ENCODE assay signal across 17 cellular contexts in the genomic region with DNA sequence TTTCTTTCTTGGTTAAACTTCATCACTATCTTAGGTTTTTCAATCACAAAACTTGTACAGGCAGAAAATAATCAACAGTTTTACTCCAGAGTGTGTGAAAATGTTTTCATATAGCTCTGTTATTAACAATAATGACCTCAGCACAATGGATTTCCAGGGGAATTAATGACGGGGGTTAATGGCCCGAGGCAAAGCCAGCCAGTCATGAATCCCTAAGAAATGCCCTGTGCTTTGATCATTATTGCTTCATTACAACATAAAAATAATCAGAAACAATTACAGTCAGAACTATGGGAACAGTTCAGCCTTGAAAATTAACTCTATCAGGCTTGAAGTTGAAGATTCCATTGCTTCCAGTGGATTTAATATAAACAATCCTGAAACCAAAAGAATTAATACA.
DNase-seq lines count a peak whose midpoint lies in the region; FAIRE-seq and TF ChIP-seq lines count a peak whose summit lies in the region.
"Had no signal": no experiment of that assay in that cellular context is flagged by ENCODE, and none has a peak within 500 bp of the region (broad histone marks: within the 10 kb centered on the region; RNA-seq: fewer than 3 reads in every experiment).

No MANE protein-coding gene starts in this region.

- no peaks in the 10 kb centered on the region for H3K27me3 Mint-ChIP-seq in mesothelial cell of epicardium (ENCODE audit: low read depth)
- H3K27me3 Mint-ChIP-seq in chondrocyte (ENCODE audit: low read depth) = no peaks in the 10 kb centered on the region

- H3K4me3 ChIP-seq in bronchial epithelial cell (ENCODE audit: low read depth, low read length) = no peak overlapping the region
- no peak overlapping the region for H3K4me3 ChIP-seq in kidney epithelial cell (ENCODE audit: low read depth, low read length)
- H3K4me3 ChIP-seq in smooth muscle cell = no peak overlapping the region
- H3K4me3 ChIP-seq: BLaER1 had no signal

- H3K4me3 Mint-ChIP-seq in mesothelial cell of epicardium = no peak overlapping the region
- H3K4me3 Mint-ChIP-seq in chondrocyte (ENCODE audit: unreplicated experiment) = no peak overlapping the region
- H3K4me3 Mint-ChIP-seq: HFFc6 had no signal

- H3K4me2 ChIP-seq in smooth muscle cell = no peak overlapping the region
- H3K4me2 ChIP-seq: BLaER1 had no signal

- no peak for FAIRE-seq in bronchial epithelial cell (lab: Jason Lieb, UNC)
- FAIRE-seq: GM12892, GM19239 had no signal

- H3K36me3 Mint-ChIP-seq in mesothelial cell of epicardium (peaks cover 7% of the 10 kb centered on the region), chondrocyte (ENCODE audit: low read depth) (peaks cover 2% of the 10 kb centered on the region)

- H3F3A ChIP-seq in smooth muscle cell (ENCODE audit: low read depth) = peaks cover 3% of the 10 kb centered on the region

- H3K27me3 ChIP-seq in bronchial epithelial cell (ENCODE audit: control insufficient read depth, insufficient read depth, low read length) = no peaks in the 10 kb centered on the region
- no peaks in the 10 kb centered on the region for H3K27me3 ChIP-seq in kidney epithelial cell (ENCODE audit: control insufficient read depth, insufficient read depth, low read length)
- H3K27me3 ChIP-seq in smooth muscle cell (ENCODE audit: low read depth) = no peaks in the 10 kb centered on the region
- H3K27me3 ChIP-seq: BLaER1 had no signal

- 70% methylated on average over 2 of the region's 2 CpGs for WGBS in smooth muscle cell (ENCODE audit: low lambda C conversion rate)

- H3K27ac ChIP-seq in smooth muscle cell (ENCODE audit: low read depth) = no peak overlapping the region
- H3K27ac ChIP-seq: BLaER1 had no signal

- peaks cover 21% of the 10 kb centered on the region for H3K9me3 Mint-ChIP-seq in mesothelial cell of epicardium
- no peaks in the 10 kb centered on the region for H3K9me3 Mint-ChIP-seq in chondrocyte (ENCODE audit: low read depth)

- TF ChIP-seq CTCF in bronchial epithelial cell (IDR thresholded peaks at IDR 0.05; ENCODE audit: insufficient read depth, low read length, severe bottlenecking) (no peak), kidney epithelial cell (IDR thresholded peaks at IDR 0.05; ENCODE audit: insufficient read depth, low read length, poor library complexity, severe bottlenecking) (no peak), mesothelial cell of epicardium (IDR thresholded peaks at IDR 0.05; ENCODE audit: unreplicated experiment) (no peak), chondrocyte (IDR thresholded peaks at IDR 0.05) (no peak), smooth muscle cell (IDR thresholded peaks at IDR 0.05; ENCODE audit: borderline replicate concordance, insufficient read depth, poor library complexity, severe bottlenecking) (no peak)

- H3K27ac Mint-ChIP-seq in mesothelial cell of epicardium = peak overlapping the region; percentile 18
- no peak overlapping the region for H3K27ac Mint-ChIP-seq in chondrocyte (ENCODE audit: unreplicated experiment)
- H3K27ac Mint-ChIP-seq: HFFc6 had no signal

- no peaks in the 10 kb centered on the region for H3K79me2 ChIP-seq in smooth muscle cell (ENCODE audit: low read depth)

- H3K9ac ChIP-seq in smooth muscle cell (ENCODE audit: low read depth) = no peak overlapping the region
- H3K9ac ChIP-seq: BLaER1 had no signal

- H3K9me3 ChIP-seq in smooth muscle cell (replicated peaks; ENCODE audit: low read depth) = no peaks in the 10 kb centered on the region

- H3K36me3 ChIP-seq in bronchial epithelial cell (ENCODE audit: control insufficient read depth, insufficient read depth, low read length) (no peaks in the 10 kb centered on the region), kidney epithelial cell (ENCODE audit: control insufficient read depth, insufficient read depth, low read length) (no peaks in the 10 kb centered on the region), smooth muscle cell (ENCODE audit: low read depth) (no peaks in the 10 kb centered on the region)
- H3K36me3 ChIP-seq: BLaER1 had no signal

- DNase-seq in EH (ENCODE audit: low read depth) = peak; percentile 3
- peak; percentile 14 for DNase-seq in bronchial epithelial cell (ENCODE audit: low read depth)
- DNase-seq in kidney epithelial cell (ENCODE audit: low read depth) = peak; percentile 48
- no peak for DNase-seq in mesothelial cell of epicardium (ENCODE audit: low spot score in 2 of 2, unreplicated experiment in 2 of 2)
- DNase-seq in chondrocyte (ENCODE audit: low spot score) = no peak
- DNase-seq in NK-92 treated with Interleukin-12 subunit alpha and Interleukin-12 subunit beta, amount 100 ng/mL, for 24 hours (lab: John Stamatoyannopoulos, UW) = no peak
- no peak for DNase-seq in smooth muscle cell (lab: John Stamatoyannopoulos, UW; ENCODE audit: unreplicated experiment)
- DNase-seq: 8988T, AML-193, Calu3, DMS79, GDM1, HCEC 1CT, HFFc6 had no signal

- H3K4me1 ChIP-seq in smooth muscle cell (ENCODE audit: low read depth) = no peaks in the 10 kb centered on the region
- H3K4me1 ChIP-seq: BLaER1 had no signal

- H2AFZ ChIP-seq in smooth muscle cell (ENCODE audit: low read depth) = no peak overlapping the region

- no peaks in the 10 kb centered on the region for H4K20me1 ChIP-seq in smooth muscle cell (ENCODE audit: low read depth)
- H4K20me1 ChIP-seq: BLaER1 had no signal

- peaks cover 2% of the 10 kb centered on the region for H3K4me1 Mint-ChIP-seq in mesothelial cell of epicardium
- H3K4me1 Mint-ChIP-seq in chondrocyte (ENCODE audit: low read depth) = no peaks in the 10 kb centered on the region

Comparison
In these comparisons a context has a peak if more than half of its experiments do, and no peak if none do; other contexts are left out.
1. DNase-seq: peak in EH (single experiment), bronchial epithelial cell (single experiment) and kidney epithelial cell (single experiment); none in mesothelial cell of epicardium (0 of 2), chondrocyte (single experiment), NK-92 treated with Interleukin-12 subunit alpha and Interleukin-12 subunit beta, amount 100 ng/mL, for 24 hours (single experiment) and smooth muscle cell (single experiment).